In the genomic region with DNA sequence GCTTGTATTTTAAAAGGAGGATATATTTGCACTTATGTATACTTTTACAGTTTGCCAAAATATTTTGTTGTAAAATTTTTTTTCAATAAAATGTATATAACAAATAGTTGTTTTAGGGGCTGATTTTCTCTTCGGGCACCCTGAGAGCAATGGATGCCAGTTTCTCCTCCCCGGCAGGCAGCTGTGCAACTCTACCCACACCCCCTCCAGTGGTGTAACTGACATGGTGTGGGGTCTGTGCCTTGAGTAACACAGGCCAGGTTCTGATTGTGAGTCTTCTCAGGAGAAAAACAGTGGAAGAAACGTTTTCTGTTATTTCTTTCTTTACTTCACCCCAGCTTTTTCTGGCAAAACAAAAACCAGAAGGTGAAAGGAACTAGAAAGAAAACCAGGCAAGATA, we compare ENCODE assay signal across 17 cellular contexts. TPM values are rescaled to one million over a fixed set of nuclear protein-coding genes. Genes with fewer than 3 reads are reported as not detected.
"Had no signal": no experiment of that assay in that cellular context is flagged by ENCODE, and none has a peak within 500 bp of the region (broad histone marks: within the 10 kb centered on the region; RNA-seq: fewer than 3 reads in every experiment).

No MANE protein-coding gene starts in this region.

- H3K36me3 ChIP-seq: breast epithelium, pancreas, tibial nerve had no signal

- H3K9me3 ChIP-seq: breast epithelium, pancreas, tibial nerve had no signal

- H3K9me3 Mint-ChIP-seq: activated T-helper 1 cell treated with anti-CD3 and anti-CD28 coated beads, Interleukin-12 subunit alpha, Interleukin-12 subunit beta, Interleukin-2, Interleukin-4 antibody, amounts not matched to agents 30 ng/mL and 10 ng/mL and 1 ng/mL, durations not matched to agents 14 hours and 24 hours and 36 hours; neural crest cell; stimulated activated effector memory CD8-positive, alpha-beta T cell treated with anti-CD3 and anti-CD28 coated beads, Interleukin-12 subunit alpha, Interleukin-12 subunit beta, amount 100 ng/mL, for 72 hours; T-cell had no signal

- H3K4me3 Mint-ChIP-seq: activated CD4-positive, alpha-beta T cell treated with anti-CD3 and anti-CD28 coated beads for 36 hours; activated T-helper 1 cell treated with anti-CD3 and anti-CD28 coated beads, Interleukin-12 subunit alpha, Interleukin-12 subunit beta, Interleukin-2, Interleukin-4 antibody, amounts not matched to agents 30 ng/mL and 10 ng/mL and 1 ng/mL, durations not matched to agents 14 hours and 24 hours and 36 hours; neural crest cell; stimulated activated effector memory CD8-positive, alpha-beta T cell treated with anti-CD3 and anti-CD28 coated beads, Interleukin-12 subunit alpha, Interleukin-12 subunit beta, amount 100 ng/mL, for 72 hours; T-cell had no signal

- H3K4me1 ChIP-seq: breast epithelium had no signal

- H3K4me3 ChIP-seq: breast epithelium, pancreas, SK-N-MC, tibial nerve had no signal

- H3K27ac ChIP-seq: breast epithelium, pancreas, SK-N-MC, tibial nerve, VCaP had no signal

- H3K27ac Mint-ChIP-seq: activated CD4-positive, alpha-beta T cell treated with anti-CD3 and anti-CD28 coated beads for 36 hours; activated T-helper 1 cell treated with anti-CD3 and anti-CD28 coated beads, Interleukin-12 subunit alpha, Interleukin-12 subunit beta, Interleukin-2, Interleukin-4 antibody, amounts not matched to agents 30 ng/mL and 10 ng/mL and 1 ng/mL, durations not matched to agents 14 hours and 24 hours and 36 hours; stimulated activated effector memory CD8-positive, alpha-beta T cell treated with anti-CD3 and anti-CD28 coated beads, Interleukin-12 subunit alpha, Interleukin-12 subunit beta, amount 100 ng/mL, for 72 hours had no signal

- ATAC-seq: activated CD4-positive, alpha-beta T cell treated with anti-CD3 and anti-CD28 coated beads for 36 hours; left colon; pancreas; stimulated activated effector memory CD8-positive, alpha-beta T cell treated with anti-CD3 and anti-CD28 coated beads, Interleukin-12 subunit alpha, Interleukin-12 subunit beta, amount 100 ng/mL, for 72 hours; T-cell had no signal

- DNase-seq: activated CD4-positive, alpha-beta T cell treated with anti-CD3 and anti-CD28 coated beads for 36 hours; activated naive CD4-positive, alpha-beta T cell; aorta; left colon; mammary epithelial cell; pancreas; small intestine; T-cell; T1000 had no signal

- H3K36me3 Mint-ChIP-seq: T-cell had no signal

RNA-seq across cellular contexts. Expression of a gene that starts 6.1 kb away (rescaled TPM):
- total RNA-seq: activated CD4-positive, alpha-beta T cell treated with anti-CD3 and anti-CD28 coated beads for 36 hours; activated T-helper 1 cell treated with anti-CD3 and anti-CD28 coated beads, Interleukin-12 subunit alpha, Interleukin-12 subunit beta, Interleukin-2, Interleukin-4 antibody, amounts not matched to agents 30 ng/mL and 10 ng/mL and 1 ng/mL, durations not matched to agents 14 hours and 24 hours and 36 hours; fibroblast of villous mesenchyme; mammary epithelial cell; neural crest cell; T-cell had no signal
- polyA plus RNA-seq: aorta had no signal
